In the genomic region with DNA sequence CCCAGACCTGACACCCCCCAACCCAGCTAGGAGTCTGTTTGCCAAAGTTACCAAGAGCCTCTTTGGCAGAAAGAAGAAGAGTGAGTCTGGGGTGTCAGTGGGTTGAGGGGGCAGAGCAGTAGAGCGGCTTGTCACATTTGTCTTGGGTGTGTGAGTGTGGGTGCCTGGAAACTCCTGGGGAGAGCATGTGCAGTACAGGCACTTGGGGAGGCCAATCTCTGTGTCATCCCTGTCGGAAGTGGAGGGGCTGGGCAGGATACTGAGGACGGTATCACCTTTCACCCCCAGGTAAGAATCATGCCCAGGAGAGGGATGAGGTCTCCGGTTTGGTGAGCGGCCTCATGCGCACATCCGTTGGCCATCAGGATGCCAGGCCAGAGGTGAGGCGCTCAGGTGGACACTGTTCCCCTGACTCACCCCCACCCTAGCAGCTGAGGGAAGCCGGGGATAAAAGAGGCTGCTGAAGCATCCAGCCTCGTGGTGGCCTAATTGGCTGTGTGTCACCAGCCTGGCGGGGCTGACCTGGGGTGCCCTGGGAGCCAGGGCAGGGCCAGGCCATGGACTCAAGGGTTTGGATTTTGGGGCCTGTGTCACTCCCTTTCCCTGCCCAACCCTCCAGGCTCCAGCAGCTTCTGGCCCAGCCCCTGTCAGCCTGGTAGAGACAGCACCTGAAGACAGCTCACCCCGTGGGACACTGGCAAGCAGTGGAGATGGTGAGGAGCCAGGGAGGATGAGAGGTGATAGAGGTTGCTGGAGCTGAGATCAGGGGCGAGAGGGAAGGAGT, we compare ENCODE assay signal across 7 cellular contexts. TPM values are rescaled to one million over a fixed set of nuclear protein-coding genes. Genes with fewer than 3 reads are reported as not detected.
A peak's percentile ranks its signal among the peaks of the same experiment; 100 is the strongest.
DNase-seq lines count a peak whose midpoint lies in the region; ATAC-seq and TF ChIP-seq lines count a peak whose summit lies in the region.
"Had no signal": no experiment of that assay in that cellular context is flagged by ENCODE, and none has a peak within 500 bp of the region (broad histone marks: within the 10 kb centered on the region; RNA-seq: fewer than 3 reads in every experiment).

No MANE protein-coding gene starts in this region.

- peaks cover 64 to 91% (median 79%) of the 10 kb centered on the region in 4 donors for H3K4me1 ChIP-seq in esophagus muscularis mucosa

- peak; percentile 53 for DNase-seq in activated CD8-positive, alpha-beta memory T cell treated with anti-CD3 and anti-CD28 coated beads, Interleukin-2, amount 50 U/mL, for 48 hours
- DNase-seq in activated CD8-positive, alpha-beta memory T cell treated with anti-CD3 and anti-CD28 coated beads for 24 hours, result no peak
- no peak for DNase-seq in esophagus muscularis mucosa (ENCODE audit: extremely low spot score)
- DNase-seq in substantia nigra (lab: John Stamatoyannopoulos, UW), result no peak
- no peak for DNase-seq in NCI-H82 treated with DMSO at 0.1 percent for 48 hours (lab: John Stamatoyannopoulos, UW; ENCODE audit: unreplicated experiment)

- peaks cover 9 to 47% (median 41%) of the 10 kb centered on the region in 4 donors for H3K36me3 ChIP-seq in esophagus muscularis mucosa

- ATAC-seq in GM21723 (IDR thresholded peaks at IDR 0.05; ENCODE audit: unreplicated experiment), result no peak

- no peaks in the 10 kb centered on the region for H3K9me3 ChIP-seq in esophagus muscularis mucosa

- intact Hi-C loops in esophagus muscularis mucosa (cut with DNase I), result no loop called here

- no peaks in the 10 kb centered on the region for H3K27me3 ChIP-seq in esophagus muscularis mucosa

- H3K27ac ChIP-seq in esophagus muscularis mucosa (replicated peaks in 1 of 4) (peak overlapping the region; percentile 48 to 96 (median 80)), substantia nigra (ENCODE audit: low read depth, low read length, poor library complexity, severe bottlenecking) (peak overlapping the region; percentile 76)

- WGBS in esophagus muscularis mucosa, result 90% methylated on average over 11 of the region's 13 CpGs

- no peak for TF ChIP-seq EP300 in esophagus muscularis mucosa (IDR thresholded peaks at IDR 0.05)

- H3K4me3 ChIP-seq in esophagus muscularis mucosa, result no peak overlapping the region

- TF ChIP-seq POLR2A in esophagus muscularis mucosa (IDR thresholded peaks at IDR 0.05; ENCODE audit: low read depth), result no peak

- no peak for TF ChIP-seq CTCF in esophagus muscularis mucosa (IDR thresholded peaks at IDR 0.05)

RNA-seq across cellular contexts. Expression of a gene that starts 3.3 kb away (rescaled TPM):
- 10 to 100 TPM in 2 of 4 donors, 1 to 10 TPM in 2; 7.9 to 46.4 (median 10.5) TPM for total RNA-seq in esophagus muscularis mucosa

RNA-seq across cellular contexts. Expression of a gene that starts 3.6 kb away (rescaled TPM):
- under 1 TPM in 1 of 4 donors, not detected in 3; 0.83 TPM for total RNA-seq in esophagus muscularis mucosa

RNA-seq across cellular contexts. Expression of a gene that starts 4.8 kb away (rescaled TPM):
- 1 to 10 TPM; 2.7 to 6.6 (median 3.4) TPM for total RNA-seq in esophagus muscularis mucosa

RNA-seq across cellular contexts. Expression of a gene that starts 15.5 kb away (rescaled TPM):
- total RNA-seq in esophagus muscularis mucosa, result under 1 TPM in 1 of 4 donors, not detected in 3; 0.29 TPM
- total RNA-seq: RPMI7951 had no signal

RNA-seq across cellular contexts. Expression of a gene that starts 28.2 kb away (rescaled TPM):
- total RNA-seq in esophagus muscularis mucosa, result 1,000 to 10,000 TPM; 1,063 to 2,408 (median 1,844) TPM
